Comparison of ENCODE assay signal across 1 cellular context in the genomic region with DNA sequence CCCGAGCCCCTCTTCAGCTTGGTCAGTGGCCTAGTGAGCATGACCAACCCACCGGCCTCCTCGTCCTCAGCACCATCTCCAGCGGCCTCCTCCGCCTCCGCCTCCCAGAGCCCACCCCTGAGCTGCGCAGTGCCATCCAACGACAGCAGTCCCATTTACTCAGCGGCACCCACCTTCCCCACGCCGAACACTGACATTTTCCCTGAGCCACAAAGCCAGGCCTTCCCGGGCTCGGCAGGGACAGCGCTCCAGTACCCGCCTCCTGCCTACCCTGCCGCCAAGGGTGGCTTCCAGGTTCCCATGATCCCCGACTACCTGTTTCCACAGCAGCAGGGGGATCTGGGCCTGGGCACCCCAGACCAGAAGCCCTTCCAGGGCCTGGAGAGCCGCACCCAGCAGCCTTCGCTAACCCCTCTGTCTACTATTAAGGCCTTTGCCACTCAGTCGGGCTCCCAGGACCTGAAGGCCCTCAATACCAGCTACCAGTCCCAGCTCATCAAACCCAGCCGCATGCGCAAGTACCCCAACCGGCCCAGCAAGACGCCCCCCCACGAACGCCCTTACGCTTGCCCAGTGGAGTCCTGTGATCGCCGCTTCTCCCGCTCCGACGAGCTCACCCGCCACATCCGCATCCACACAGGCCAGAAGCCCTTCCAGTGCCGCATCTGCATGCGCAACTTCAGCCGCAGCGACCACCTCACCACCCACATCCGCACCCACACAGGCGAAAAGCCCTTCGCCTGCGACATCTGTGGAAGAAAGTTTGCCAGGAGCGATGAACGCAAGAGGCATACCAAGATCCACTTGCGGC.
A peak's percentile ranks its signal among the peaks of the same experiment; 100 is the strongest.
TF ChIP-seq lines count a peak whose summit lies in the region.

No MANE protein-coding gene starts in this region.

TF ChIP-seq in SK-N-SH treated with all-trans-retinoic acid at 6 μM for 48 hours, 23 proteins besides CTCF, POLR2A, EP300 and RAD21 (continued from another document):
- peak; percentile 53; the same call in 1 of the 2 replicates for TF ChIP-seq ESRRG (CRISPR knock-in tag; IDR thresholded peaks at IDR 0.05)
- no peak for TF ChIP-seq ZFP30 (CRISPR knock-in tag; IDR thresholded peaks at IDR 0.05)
- TF ChIP-seq ZNF70 (CRISPR knock-in tag; IDR thresholded peaks at IDR 0.05) = no peak
- TF ChIP-seq, protein P1, sequence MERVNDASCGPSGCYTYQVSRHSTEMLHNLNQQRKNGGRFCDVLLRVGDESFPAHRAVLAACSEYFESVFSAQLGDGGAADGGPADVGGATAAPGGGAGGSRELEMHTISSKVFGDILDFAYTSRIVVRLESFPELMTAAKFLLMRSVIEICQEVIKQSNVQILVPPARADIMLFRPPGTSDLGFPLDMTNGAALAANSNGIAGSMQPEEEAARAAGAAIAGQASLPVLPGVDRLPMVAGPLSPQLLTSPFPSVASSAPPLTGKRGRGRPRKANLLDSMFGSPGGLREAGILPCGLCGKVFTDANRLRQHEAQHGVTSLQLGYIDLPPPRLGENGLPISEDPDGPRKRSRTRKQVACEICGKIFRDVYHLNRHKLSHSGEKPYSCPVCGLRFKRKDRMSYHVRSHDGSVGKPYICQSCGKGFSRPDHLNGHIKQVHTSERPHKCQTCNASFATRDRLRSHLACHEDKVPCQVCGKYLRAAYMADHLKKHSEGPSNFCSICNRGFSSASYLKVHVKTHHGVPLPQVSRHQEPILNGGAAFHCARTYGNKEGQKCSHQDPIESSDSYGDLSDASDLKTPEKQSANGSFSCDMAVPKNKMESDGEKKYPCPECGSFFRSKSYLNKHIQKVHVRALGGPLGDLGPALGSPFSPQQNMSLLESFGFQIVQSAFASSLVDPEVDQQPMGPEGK (CRISPR knock-in tag; IDR thresholded peaks at IDR 0.05; ENCODE audit: borderline replicate concordance) = no peak
- TF ChIP-seq BACH2 (CRISPR knock-in tag; IDR thresholded peaks at IDR 0.05; ENCODE audit: borderline replicate concordance) = no peak
